Comparison of ENCODE assay signal across 14 cellular contexts in the genomic region with DNA sequence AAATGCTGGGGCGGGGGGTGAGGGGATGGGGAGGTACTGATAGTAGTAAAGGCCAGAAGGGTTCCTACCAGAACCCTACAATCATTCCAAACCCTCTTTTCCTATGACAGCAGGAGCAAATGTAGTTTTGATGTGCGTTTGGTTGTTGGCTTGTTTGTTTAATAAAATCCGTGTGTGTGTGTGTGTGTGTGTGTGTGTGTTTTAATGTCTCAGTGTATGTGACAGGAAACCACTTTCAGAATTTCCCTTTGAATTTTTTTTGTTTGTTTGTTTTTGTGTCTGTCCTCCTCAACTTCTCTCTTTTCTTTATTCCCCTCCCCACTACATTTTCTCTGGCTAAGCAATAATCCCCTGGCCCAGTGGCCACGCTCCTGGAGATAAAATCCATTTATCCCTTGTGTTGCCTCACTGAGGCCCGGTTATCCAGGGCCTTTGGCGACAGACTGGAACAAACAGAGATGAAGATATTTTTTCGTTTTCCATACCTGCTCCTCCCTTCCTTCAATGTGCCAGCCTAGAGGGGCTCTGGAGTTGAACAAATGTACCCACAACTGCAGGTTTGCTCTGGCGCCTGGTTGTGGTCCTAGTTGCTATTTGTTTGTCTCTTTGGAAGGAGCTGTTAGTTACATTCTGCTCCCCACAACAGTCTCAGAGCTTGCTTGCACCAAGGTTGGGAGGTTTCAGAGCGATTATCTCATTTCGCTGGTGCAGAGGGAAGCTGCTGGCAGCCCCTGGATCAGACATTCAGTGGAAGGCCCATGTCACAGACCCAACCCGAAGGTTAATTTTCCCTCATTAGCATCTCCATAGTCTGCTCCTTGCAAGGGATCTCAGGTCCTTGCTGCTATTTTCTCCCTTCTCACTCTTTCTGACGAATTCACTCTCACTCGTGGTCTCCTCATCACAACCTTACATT. TPM values are rescaled to one million over a fixed set of nuclear protein-coding genes. Genes with fewer than 3 reads are reported as not detected.
DNase-seq lines count a peak whose midpoint lies in the region; ATAC-seq and TF ChIP-seq lines count a peak whose summit lies in the region.
"Had no signal": no experiment of that assay in that cellular context is flagged by ENCODE, and none has a peak within 500 bp of the region (broad histone marks: within the 10 kb centered on the region; RNA-seq: fewer than 3 reads in every experiment).

No MANE protein-coding gene starts in this region.

- H3K36me3 ChIP-seq in H7 (replicated peaks; ENCODE audit: control insufficient read depth, insufficient read depth, low read length) (no peaks in the 10 kb centered on the region), gastrocnemius medialis (no peaks in the 10 kb centered on the region)
- H3K36me3 ChIP-seq: BLaER1 treated with 17β-estradiol and CSF1 and Interleukin-3, amounts not matched to agents 10 nM and 100 nM had no signal

- H3K4me3 ChIP-seq in H7 (ENCODE audit: insufficient read depth, low read depth, low read length) (no peak overlapping the region), astrocyte of the spinal cord (ENCODE audit: low read depth, low read length) (no peak overlapping the region), iPS-18c (ENCODE audit: insufficient read depth, low read depth, low read length) (0 out of 2 replicates have a peak overlapping the region, but pooled peaks have one; percentile 22), gastrocnemius medialis (peak overlapping the region in 2 of 4 donors; percentile 62 to 71)
- H3K4me3 ChIP-seq: body of pancreas had no signal

- in situ Hi-C loops in astrocyte of the spinal cord (cut with HindIII; ENCODE audit: low sequenced_read_pairs) (loop anchor here (25.0 kb wide), 1 partner anchor 1061 kb away; no protein-coding TSS in a partner anchor), gastrocnemius medialis (cut with MboI; ENCODE audit: low sequenced_read_pairs in 4 of 4) (loop anchor here in 2 of 4 donors (10.0 to 25.0 kb wide), 3 partner anchors 1084 to 1614 kb away; a partner anchor contains a TSS)

- DNase-seq in H7 (peak; percentile 70), astrocyte of the spinal cord (ENCODE audit: low read depth, low spot score) (peak; percentile 40), gastrocnemius medialis (no peak), 8988T (no peak), amniotic stem cell (lab: John Stamatoyannopoulos, UW) (no peak)
- DNase-seq: activated CD4-positive, alpha-beta T cell treated with anti-CD3 and anti-CD28 coated beads for 1 hour; body of pancreas; erythroblast; natural killer cell; NCI-H2029 treated with DMSO at 0.1 percent for 48 hours had no signal

- TF ChIP-seq CTCF in astrocyte of the spinal cord (IDR thresholded peaks at IDR 0.05; ENCODE audit: low read depth, low read length) (no peak), gastrocnemius medialis (IDR thresholded peaks at IDR 0.05 in 4 of 5, conservative IDR thresholded peaks at IDR 0.05 in 1 of 5) (no peak)

- H3K27ac ChIP-seq in gastrocnemius medialis: peak overlapping the region; percentile 93 to 98 (median 95)
- H3K27ac ChIP-seq: BLaER1 treated with 17β-estradiol and CSF1 and Interleukin-3, amounts not matched to agents 10 nM and 100 nM had no signal

- H3K4me1 ChIP-seq in gastrocnemius medialis: peaks cover 0 to 14% of the 10 kb centered on the region in 2 donors

- ATAC-seq in gastrocnemius medialis (no peak), HG03108 (IDR thresholded peaks at IDR 0.05; ENCODE audit: unreplicated experiment) (no peak), HG03565 (IDR thresholded peaks at IDR 0.05; ENCODE audit: unreplicated experiment) (no peak)
- ATAC-seq: body of pancreas, natural killer cell had no signal

- no peak for TF ChIP-seq POLR2A in gastrocnemius medialis (IDR thresholded peaks at IDR 0.05)

- H3K27me3 ChIP-seq in H7 (ENCODE audit: control insufficient read depth, insufficient read depth, low read length) (peaks cover 100% of the 10 kb centered on the region), gastrocnemius medialis (no peaks in the 10 kb centered on the region)
- H3K27me3 ChIP-seq: body of pancreas had no signal

- intact Hi-C loops in gastrocnemius medialis (cut with DNase I; ENCODE audit: low total_unique reads): loop anchor here (5.0 to 10.0 kb wide), 3 partner anchors 596 to 1091 kb away; no protein-coding TSS in a partner anchor

- H3K9me3 ChIP-seq in iPS-18c (ENCODE audit: control insufficient read depth, insufficient read depth, low read length) (no peaks in the 10 kb centered on the region), gastrocnemius medialis (no peaks in the 10 kb centered on the region)
- H3K9me3 ChIP-seq: body of pancreas had no signal

RNA-seq across cellular contexts. Expression of a gene that starts 17.9 kb away (rescaled TPM):
- 0.17 TPM in 1 of 2 replicates, not detected in the other for total RNA-seq in H7 (2014; rRNA removed; shearing (Covaris generic))
- total RNA-seq in gastrocnemius medialis: 10 to 100 TPM in 1 of 4 donors, 1 to 10 TPM in 3; 4.3 to 14.6 (median 9.3) TPM
- total RNA-seq: natural killer cell had no signal

Comparison
In these comparisons a context has a peak if more than half of its experiments do, and no peak if none do; other contexts are left out.
1. DNase-seq: peak in H7 (single experiment) and astrocyte of the spinal cord (single experiment); none in gastrocnemius medialis (0 of 2), 8988T (single experiment) and amniotic stem cell (single experiment).